Comparison of ENCODE assay signal across 20 cellular contexts in genomic region chr7:77461246-77461645, GRCh38. TPM values are rescaled to one million over a fixed set of nuclear protein-coding genes. Genes with fewer than 3 reads are reported as not detected.
DNase-seq lines count a peak whose midpoint lies in the region; ATAC-seq, FAIRE-seq and TF ChIP-seq lines count a peak whose summit lies in the region.
"Had no signal": no experiment of that assay in that cellular context is flagged by ENCODE, and none has a peak within 500 bp of the region (broad histone marks: within the 10 kb centered on the region; RNA-seq: fewer than 3 reads in every experiment).

No MANE protein-coding gene starts in this region.

- H3K36me3 ChIP-seq in RWPE2 (ENCODE audit: low read depth): no peaks in the 10 kb centered on the region
- H3K36me3 ChIP-seq in esophagus muscularis mucosa: no peaks in the 10 kb centered on the region
- H3K36me3 ChIP-seq: SJCRH30 had no signal

- H3K27ac ChIP-seq in A549 (peak overlapping the region; percentile 41 to 65; a peak in 5 of 6 replicates), RWPE2 (ENCODE audit: poor library complexity, severe bottlenecking) (no peak overlapping the region), esophagus muscularis mucosa (replicated peaks in 1 of 4) (no peak overlapping the region)
- H3K27ac ChIP-seq: 22Rv1, RWPE1, SJCRH30 had no signal

- 91% methylated on average over 3 of the region's 3 CpGs for WGBS in A549 (ENCODE audit: missing lambda C conversion rate)
- 79% methylated on average over 3 of the region's 3 CpGs for WGBS in esophagus muscularis mucosa

- no peak overlapping the region for H3K4me2 ChIP-seq in A549

- no peak for DNase-seq in A549 (ENCODE audit: low read depth in 1 of 2, low spot score in 1 of 2)
- DNase-seq in HCEC 1CT: peak; percentile 12
- DNase-seq in RWPE2 (ENCODE audit: low spot score): no peak
- peak; percentile 48 for DNase-seq in epithelial cell of esophagus (ENCODE audit: low read depth)
- no peak for DNase-seq in activated CD8-positive, alpha-beta memory T cell treated with anti-CD3 and anti-CD28 coated beads, Interleukin-2, amount 50 U/mL, for 48 hours
- DNase-seq in GF-D8 (lab: John Stamatoyannopoulos, UW): no peak
- DNase-seq in KG1 (lab: John Stamatoyannopoulos, UW): no peak
- DNase-seq in esophagus muscularis mucosa (ENCODE audit: extremely low spot score): no peak
- DNase-seq: DND-41, Kasumi-1, MM.1S, NCI-H1092 treated with DMSO at 0.1 percent for 48 hours, NCI-H146, NCI-H510A, NCI-H774, SJCRH30 had no signal

- ATAC-seq in A549 (no peak), RWPE2 (ENCODE audit: low read depth) (peak; percentile 63)

- FAIRE-seq in A549 (lab: Jason Lieb, UNC): no peak
- FAIRE-seq: GM12892, GM18507 had no signal

- TF ChIP-seq POLR2A in A549 (IDR thresholded peaks at IDR 0.05; ENCODE audit: low read length) (no peak), esophagus muscularis mucosa (IDR thresholded peaks at IDR 0.05; ENCODE audit: low read depth) (no peak)

- H3K4me1 ChIP-seq in A549 (peaks cover 74% of the 10 kb centered on the region), RWPE2 (ENCODE audit: insufficient read depth, poor library complexity, severe bottlenecking) (peaks cover 9% of the 10 kb centered on the region), esophagus muscularis mucosa (no peaks in the 10 kb centered on the region)

- no peaks in the 10 kb centered on the region for H3K9me3 ChIP-seq in A549
- no peaks in the 10 kb centered on the region for H3K9me3 ChIP-seq in RWPE2 (ENCODE audit: severe bottlenecking)
- H3K9me3 ChIP-seq in esophagus muscularis mucosa: no peaks in the 10 kb centered on the region
- H3K9me3 ChIP-seq: SJCRH30 had no signal

- intact Hi-C loops in esophagus muscularis mucosa (cut with DNase I): no loop called here

- TF ChIP-seq CTCF in A549 (IDR thresholded peaks at IDR 0.05): no peak
- TF ChIP-seq CTCF in RWPE2 (IDR thresholded peaks at IDR 0.05; ENCODE audit: poor library complexity, severe bottlenecking): no peak
- TF ChIP-seq CTCF in epithelial cell of esophagus (IDR thresholded peaks at IDR 0.05; ENCODE audit: insufficient read depth, low read depth, low read length, missing control alignments): no peak
- no peak for TF ChIP-seq CTCF in esophagus muscularis mucosa (IDR thresholded peaks at IDR 0.05)

- POLR2A ChIA-PET in A549 (lab: Yijun Ruan, JAX): interaction anchor here (0.6 kb wide), 1 partner anchor 67 kb away, joined by 3 read pairs; no protein-coding TSS in a partner anchor

- TF ChIP-seq EP300 in A549 (IDR thresholded peaks at IDR 0.05): no peak
- no peak for TF ChIP-seq EP300 in esophagus muscularis mucosa (IDR thresholded peaks at IDR 0.05)

- no peak overlapping the region for H3K4me3 ChIP-seq in A549
- H3K4me3 ChIP-seq in RWPE2 (ENCODE audit: severe bottlenecking): no peak overlapping the region
- H3K4me3 ChIP-seq in epithelial cell of esophagus (ENCODE audit: low read length): no peak overlapping the region
- no peak overlapping the region for H3K4me3 ChIP-seq in esophagus muscularis mucosa
- H3K4me3 ChIP-seq: SJCRH30 had no signal

- H3K27me3 ChIP-seq in RWPE2 (ENCODE audit: insufficient read depth, poor library complexity, severe bottlenecking) (no peaks in the 10 kb centered on the region), esophagus muscularis mucosa (no peaks in the 10 kb centered on the region)
- H3K27me3 ChIP-seq: SJCRH30 had no signal

- CTCF ChIA-PET in A549 (lab: Yijun Ruan, JAX): interaction anchor here (1.0 to 2.1 kb wide), 4 partner anchors 10 to 260 kb away, joined by 3 to 10 read pairs (median 4); no protein-coding TSS in a partner anchor

- TF ChIP-seq RAD21 in A549 (conservative IDR thresholded peaks at IDR 0.05 in 1 of 2, IDR thresholded peaks at IDR 0.05 in 1 of 2): no peak

TF ChIP-seq in A549, 52 proteins besides CTCF, POLR2A, EP300 and RAD21:
- no peak for TF ChIP-seq SREBF2 (IDR thresholded peaks at IDR 0.05)

RNA-seq across cellular contexts. Expression of gene GSAP, which starts 45.1 kb away (rescaled TPM):
- 18.6 and 22.6 TPM in 2 replicates for polyA plus RNA-seq in A549 (2011; rRNA removed)
- 1.7 and 2.0 TPM in 2 replicates for polyA plus RNA-seq in A549 (2012; cell fraction: cytosol; rRNA removed)
- 3.5 and 6.0 TPM in 2 replicates for polyA plus RNA-seq in A549 (2012; cell fraction: nucleus; rRNA removed)
- 4.1 to 4.9 TPM (median 4.7 TPM) in 3 replicates for polyA plus RNA-seq in A549 (2017; fragmentation: RNase III; extraction: RNeasy Plus Mini Kit Qiagen cat#74134 plus additional on column Dnase treatment)
- 12.5 and 14.1 TPM in 2 replicates for polyA minus RNA-seq in A549 (2011; rRNA and poly(A)+ RNA removed)
- 10 to 100 TPM; 12.6 to 22.8 (median 17.0) TPM for total RNA-seq in esophagus muscularis mucosa
- total RNA-seq: SJCRH30 had no signal

Comparison
In these comparisons a context has a peak if more than half of its experiments do, and no peak if none do; other contexts are left out.
1. DNase-seq: peak in HCEC 1CT (single experiment) and epithelial cell of esophagus (single experiment); none in A549 (0 of 2), RWPE2 (single experiment), activated CD8-positive, alpha-beta memory T cell treated with anti-CD3 and anti-CD28 coated beads, Interleukin-2, amount 50 U/mL, for 48 hours (single experiment), GF-D8 (single experiment), KG1 (single experiment) and esophagus muscularis mucosa (single experiment).
2. H3K27ac ChIP-seq: peak in A549 (2 of 2); none in RWPE2 (single experiment) and esophagus muscularis mucosa (0 of 4).